9 cellular contexts compared by ENCODE assay signal in the genomic region with DNA sequence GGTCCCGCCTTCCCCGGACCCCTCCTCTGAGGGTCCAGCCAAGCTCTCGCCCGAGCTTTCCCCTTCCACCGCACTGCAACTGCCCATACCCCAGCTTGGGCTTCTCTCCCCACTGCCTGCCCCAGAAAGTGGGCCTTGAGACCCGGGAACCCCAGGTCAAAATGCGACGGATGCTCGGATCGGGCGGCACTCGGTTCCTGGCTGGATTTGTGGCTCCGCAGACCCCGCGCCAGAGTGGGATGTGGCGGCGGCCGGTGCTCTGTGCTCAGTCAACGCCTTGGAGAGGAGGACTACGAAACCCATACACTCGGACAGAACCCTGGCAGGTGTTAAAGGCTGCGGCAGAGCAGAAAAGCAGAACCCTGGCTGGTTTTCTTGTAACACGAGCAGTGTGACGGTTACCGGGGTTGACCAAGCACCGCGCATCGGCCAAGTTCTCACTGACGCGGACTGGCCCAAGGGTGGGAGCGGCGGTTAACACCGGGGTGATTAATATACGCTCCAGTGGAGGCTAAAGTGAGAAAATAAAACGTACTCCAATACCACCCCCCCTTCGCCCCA. TPM values are rescaled to one million over a fixed set of nuclear protein-coding genes. Genes with fewer than 3 reads are reported as not detected.
DNase-seq lines count a peak whose midpoint lies in the region; ATAC-seq, FAIRE-seq and TF ChIP-seq lines count a peak whose summit lies in the region.
"Had no signal": no experiment of that assay in that cellular context is flagged by ENCODE, and none has a peak within 500 bp of the region (broad histone marks: within the 10 kb centered on the region; RNA-seq: fewer than 3 reads in every experiment).

No MANE protein-coding gene starts in this region.

- no peak for DNase-seq in activated T-cell treated with anti-CD3 and anti-CD28 coated beads, Interleukin-2, amount 50 U/mL, for 4 hours
- DNase-seq in activated T-cell treated with anti-CD3 and anti-CD28 coated beads, Interleukin-2, amount 50 U/mL, for 24 hours, result no peak
- peak; percentile 27 for DNase-seq in astrocyte (ENCODE audit: low read depth)
- peak; percentile 78 for DNase-seq in left kidney (ENCODE audit: low read depth, low spot score)
- peak; percentile 65 for DNase-seq in upper lobe of right lung
- DNase-seq in midbrain (lab: John Stamatoyannopoulos, UW), result no peak
- DNase-seq in activated CD8-positive, alpha-beta memory T cell treated with anti-CD3 and anti-CD28 coated beads, Interleukin-2, amount 50 U/mL, for 48 hours, result no peak
- DNase-seq in globus pallidus (ENCODE audit: low spot score), result no peak

- H3K36me3 Mint-ChIP-seq in activated T-cell treated with anti-CD3 and anti-CD28 coated beads, Interleukin-2, amount 50 U/mL, for 4 hours (ENCODE audit: insufficient read depth), result peaks cover 10% of the 10 kb centered on the region
- H3K36me3 Mint-ChIP-seq in activated T-cell treated with anti-CD3 and anti-CD28 coated beads, Interleukin-2, amount 50 U/mL, for 24 hours (ENCODE audit: low read depth), result no peaks in the 10 kb centered on the region
- H3K36me3 Mint-ChIP-seq in astrocyte (ENCODE audit: low read depth, unreplicated experiment), result no peaks in the 10 kb centered on the region

- FAIRE-seq in astrocyte (lab: Jason Lieb, UNC), result no peak

- H4K20me1 ChIP-seq in astrocyte (ENCODE audit: insufficient read depth, low read length), result no peaks in the 10 kb centered on the region

- H3K9me3 Mint-ChIP-seq in activated T-cell treated with anti-CD3 and anti-CD28 coated beads, Interleukin-2, amount 50 U/mL, for 4 hours, result no peaks in the 10 kb centered on the region
- no peaks in the 10 kb centered on the region for H3K9me3 Mint-ChIP-seq in activated T-cell treated with anti-CD3 and anti-CD28 coated beads, Interleukin-2, amount 50 U/mL, for 24 hours
- H3K9me3 Mint-ChIP-seq in astrocyte (ENCODE audit: unreplicated experiment), result peaks cover 5% of the 10 kb centered on the region

- no peak overlapping the region for H3K27ac Mint-ChIP-seq in activated T-cell treated with anti-CD3 and anti-CD28 coated beads, Interleukin-2, amount 50 U/mL, for 24 hours
- peak overlapping the region; percentile 72 for H3K27ac Mint-ChIP-seq in astrocyte (ENCODE audit: unreplicated experiment)

- no peak overlapping the region for H3K4me3 ChIP-seq in astrocyte (ENCODE audit: insufficient read depth, low read depth, low read length)
- H3K4me3 ChIP-seq in upper lobe of right lung, result peak overlapping the region; percentile 62

- no peaks in the 10 kb centered on the region for H3K27me3 Mint-ChIP-seq in activated T-cell treated with anti-CD3 and anti-CD28 coated beads, Interleukin-2, amount 50 U/mL, for 4 hours (ENCODE audit: low read depth)
- no peaks in the 10 kb centered on the region for H3K27me3 Mint-ChIP-seq in activated T-cell treated with anti-CD3 and anti-CD28 coated beads, Interleukin-2, amount 50 U/mL, for 24 hours
- H3K27me3 Mint-ChIP-seq in astrocyte (ENCODE audit: low read depth, unreplicated experiment), result peaks cover 56% of the 10 kb centered on the region

- H3K9ac ChIP-seq in astrocyte (ENCODE audit: low read length), result no peak overlapping the region

- intact Hi-C loops in upper lobe of right lung (cut with DNase I), result no loop called here

- H3K36me3 ChIP-seq in astrocyte (ENCODE audit: insufficient read depth, low read length), result no peaks in the 10 kb centered on the region
- no peaks in the 10 kb centered on the region for H3K36me3 ChIP-seq in upper lobe of right lung

- no peak overlapping the region for H2AFZ ChIP-seq in astrocyte (ENCODE audit: low read depth, low read length)

- H3K27ac ChIP-seq in astrocyte (ENCODE audit: low read depth, low read length), result no peak overlapping the region
- H3K27ac ChIP-seq in upper lobe of right lung, result no peak overlapping the region

- peak overlapping the region; percentile 73 for H3K4me3 Mint-ChIP-seq in activated T-cell treated with anti-CD3 and anti-CD28 coated beads, Interleukin-2, amount 50 U/mL, for 4 hours
- no peak overlapping the region for H3K4me3 Mint-ChIP-seq in activated T-cell treated with anti-CD3 and anti-CD28 coated beads, Interleukin-2, amount 50 U/mL, for 24 hours
- H3K4me3 Mint-ChIP-seq in astrocyte (ENCODE audit: unreplicated experiment), result peak overlapping the region; percentile 74

- H3K9me3 ChIP-seq in astrocyte (ENCODE audit: insufficient read depth, low read depth, low read length) (no peaks in the 10 kb centered on the region), upper lobe of right lung (no peaks in the 10 kb centered on the region)

- H3K27me3 ChIP-seq in astrocyte (ENCODE audit: insufficient read depth, low read length) (peaks cover 78% of the 10 kb centered on the region), upper lobe of right lung (no peaks in the 10 kb centered on the region)

- H3K4me2 ChIP-seq in astrocyte (ENCODE audit: low read length), result peak overlapping the region; percentile 84

- peaks cover 20% of the 10 kb centered on the region for H3K4me1 Mint-ChIP-seq in activated T-cell treated with anti-CD3 and anti-CD28 coated beads, Interleukin-2, amount 50 U/mL, for 4 hours (ENCODE audit: low read depth)
- peaks cover 27% of the 10 kb centered on the region for H3K4me1 Mint-ChIP-seq in activated T-cell treated with anti-CD3 and anti-CD28 coated beads, Interleukin-2, amount 50 U/mL, for 24 hours (ENCODE audit: low read depth)
- no peaks in the 10 kb centered on the region for H3K4me1 Mint-ChIP-seq in astrocyte (ENCODE audit: low read depth, unreplicated experiment)

- TF ChIP-seq CTCF in astrocyte (IDR thresholded peaks at IDR 0.05; ENCODE audit: insufficient read depth, low read depth, low read length) (no peak), upper lobe of right lung (IDR thresholded peaks at IDR 0.05) (no peak)

- no peak for ATAC-seq in activated T-cell treated with anti-CD3 and anti-CD28 coated beads, Interleukin-2, amount 50 U/mL, for 4 hours
- ATAC-seq in upper lobe of right lung, result peak; percentile 35

- H3K79me2 ChIP-seq in astrocyte (ENCODE audit: insufficient read depth, low read length), result no peaks in the 10 kb centered on the region

- peaks cover 5% of the 10 kb centered on the region for H3K4me1 ChIP-seq in astrocyte (ENCODE audit: insufficient read depth, low read length)
- H3K4me1 ChIP-seq in upper lobe of right lung, result peaks cover 9% of the 10 kb centered on the region

RNA-seq across cellular contexts. Expression of a gene that starts 0.9 kb away (rescaled TPM):
- 1 to 10 TPM; 4.3 to 8.1 (median 7.9) TPM for total RNA-seq in activated T-cell treated with anti-CD3 and anti-CD28 coated beads, Interleukin-2, amount 50 U/mL, for 4 hours
- total RNA-seq in astrocyte (1.5 and 2.7 TPM in 2 replicates), upper lobe of right lung (25.7 TPM)
- total RNA-seq: SK-MEL-5 had no signal

RNA-seq across cellular contexts. Expression of a gene that starts 17.2 kb away (rescaled TPM):
- 1 to 10 TPM in 2 of 3 donors, under 1 TPM in 1; 0.81 to 2.0 (median 1.1) TPM for total RNA-seq in activated T-cell treated with anti-CD3 and anti-CD28 coated beads, Interleukin-2, amount 50 U/mL, for 4 hours
- total RNA-seq in astrocyte, result 39.3 and 52.5 TPM in 2 replicates
- total RNA-seq in upper lobe of right lung, result 12.4 TPM

Comparison
In these comparisons a context has a peak if more than half of its experiments do, and no peak if none do; other contexts are left out.
1. DNase-seq: peak in astrocyte (single experiment), left kidney (single experiment) and upper lobe of right lung (single experiment); none in activated T-cell treated with anti-CD3 and anti-CD28 coated beads, Interleukin-2, amount 50 U/mL, for 4 hours (single experiment), activated T-cell treated with anti-CD3 and anti-CD28 coated beads, Interleukin-2, amount 50 U/mL, for 24 hours (single experiment), midbrain (single experiment), activated CD8-positive, alpha-beta memory T cell treated with anti-CD3 and anti-CD28 coated beads, Interleukin-2, amount 50 U/mL, for 48 hours (single experiment) and globus pallidus (single experiment).